ENCODE assay signal across 2 cellular contexts in the genomic region with DNA sequence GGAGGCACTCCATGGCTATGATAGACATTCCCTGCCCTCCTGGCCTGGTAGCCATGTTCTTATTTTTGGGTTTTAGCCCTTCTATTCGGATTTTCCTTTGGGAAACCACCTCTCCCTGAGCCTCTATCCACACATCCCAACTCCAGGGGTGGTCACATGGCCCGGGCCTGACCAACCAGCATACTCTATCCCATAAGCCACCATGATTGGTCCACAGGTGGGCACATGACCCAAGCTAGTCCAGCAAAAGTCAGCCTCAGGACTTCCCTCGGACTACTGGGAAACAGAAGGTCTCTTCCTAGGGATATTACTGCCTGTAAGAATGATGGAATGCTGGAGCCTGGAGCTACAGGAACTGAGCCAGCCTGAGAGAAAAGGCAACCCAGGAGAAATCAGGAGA.
A peak's percentile ranks its signal among the peaks of the same experiment; 100 is the strongest.
TF ChIP-seq lines count a peak whose summit lies in the region.

No MANE protein-coding gene starts in this region.

TF ChIP-seq in HCT116, 20 proteins besides CTCF, POLR2A, EP300 and RAD21:
- no peak for TF ChIP-seq FOSL1 (IDR thresholded peaks at IDR 0.05; ENCODE audit: low read depth)
- TF ChIP-seq, protein P1, sequence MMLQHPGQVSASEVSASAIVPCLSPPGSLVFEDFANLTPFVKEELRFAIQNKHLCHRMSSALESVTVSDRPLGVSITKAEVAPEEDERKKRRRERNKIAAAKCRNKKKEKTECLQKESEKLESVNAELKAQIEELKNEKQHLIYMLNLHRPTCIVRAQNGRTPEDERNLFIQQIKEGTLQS (IDR thresholded peaks at IDR 0.05) = no peak
- TF ChIP-seq ZFX (IDR thresholded peaks at IDR 0.05) = no peak
- TF ChIP-seq CEBPB (IDR thresholded peaks at IDR 0.05; ENCODE audit: low read depth) = no peak
- no peak for TF ChIP-seq EGR1 (IDR thresholded peaks at IDR 0.05; ENCODE audit: low read depth)
- TF ChIP-seq CBX3 (IDR thresholded peaks at IDR 0.05; ENCODE audit: low read depth) = no peak
- no peak for TF ChIP-seq EZH2 (IDR thresholded peaks at IDR 0.05)
- TF ChIP-seq, protein P2, sequence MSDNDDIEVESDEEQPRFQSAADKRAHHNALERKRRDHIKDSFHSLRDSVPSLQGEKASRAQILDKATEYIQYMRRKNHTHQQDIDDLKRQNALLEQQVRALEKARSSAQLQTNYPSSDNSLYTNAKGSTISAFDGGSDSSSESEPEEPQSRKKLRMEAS (IDR thresholded peaks at IDR 0.05) = no peak
- no peak for TF ChIP-seq SP1 (IDR thresholded peaks at IDR 0.05; ENCODE audit: low read depth)
- TF ChIP-seq, protein P3, sequence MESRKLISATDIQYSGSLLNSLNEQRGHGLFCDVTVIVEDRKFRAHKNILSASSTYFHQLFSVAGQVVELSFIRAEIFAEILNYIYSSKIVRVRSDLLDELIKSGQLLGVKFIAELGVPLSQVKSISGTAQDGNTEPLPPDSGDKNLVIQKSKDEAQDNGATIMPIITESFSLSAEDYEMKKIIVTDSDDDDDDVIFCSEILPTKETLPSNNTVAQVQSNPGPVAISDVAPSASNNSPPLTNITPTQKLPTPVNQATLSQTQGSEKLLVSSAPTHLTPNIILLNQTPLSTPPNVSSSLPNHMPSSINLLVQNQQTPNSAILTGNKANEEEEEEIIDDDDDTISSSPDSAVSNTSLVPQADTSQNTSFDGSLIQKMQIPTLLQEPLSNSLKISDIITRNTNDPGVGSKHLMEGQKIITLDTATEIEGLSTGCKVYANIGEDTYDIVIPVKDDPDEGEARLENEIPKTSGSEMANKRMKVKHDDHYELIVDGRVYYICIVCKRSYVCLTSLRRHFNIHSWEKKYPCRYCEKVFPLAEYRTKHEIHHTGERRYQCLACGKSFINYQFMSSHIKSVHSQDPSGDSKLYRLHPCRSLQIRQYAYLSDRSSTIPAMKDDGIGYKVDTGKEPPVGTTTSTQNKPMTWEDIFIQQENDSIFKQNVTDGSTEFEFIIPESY (IDR thresholded peaks at IDR 0.05; ENCODE audit: extremely low read depth, insufficient replicate concordance, low read length) = no peak
- TF ChIP-seq, protein P4, sequence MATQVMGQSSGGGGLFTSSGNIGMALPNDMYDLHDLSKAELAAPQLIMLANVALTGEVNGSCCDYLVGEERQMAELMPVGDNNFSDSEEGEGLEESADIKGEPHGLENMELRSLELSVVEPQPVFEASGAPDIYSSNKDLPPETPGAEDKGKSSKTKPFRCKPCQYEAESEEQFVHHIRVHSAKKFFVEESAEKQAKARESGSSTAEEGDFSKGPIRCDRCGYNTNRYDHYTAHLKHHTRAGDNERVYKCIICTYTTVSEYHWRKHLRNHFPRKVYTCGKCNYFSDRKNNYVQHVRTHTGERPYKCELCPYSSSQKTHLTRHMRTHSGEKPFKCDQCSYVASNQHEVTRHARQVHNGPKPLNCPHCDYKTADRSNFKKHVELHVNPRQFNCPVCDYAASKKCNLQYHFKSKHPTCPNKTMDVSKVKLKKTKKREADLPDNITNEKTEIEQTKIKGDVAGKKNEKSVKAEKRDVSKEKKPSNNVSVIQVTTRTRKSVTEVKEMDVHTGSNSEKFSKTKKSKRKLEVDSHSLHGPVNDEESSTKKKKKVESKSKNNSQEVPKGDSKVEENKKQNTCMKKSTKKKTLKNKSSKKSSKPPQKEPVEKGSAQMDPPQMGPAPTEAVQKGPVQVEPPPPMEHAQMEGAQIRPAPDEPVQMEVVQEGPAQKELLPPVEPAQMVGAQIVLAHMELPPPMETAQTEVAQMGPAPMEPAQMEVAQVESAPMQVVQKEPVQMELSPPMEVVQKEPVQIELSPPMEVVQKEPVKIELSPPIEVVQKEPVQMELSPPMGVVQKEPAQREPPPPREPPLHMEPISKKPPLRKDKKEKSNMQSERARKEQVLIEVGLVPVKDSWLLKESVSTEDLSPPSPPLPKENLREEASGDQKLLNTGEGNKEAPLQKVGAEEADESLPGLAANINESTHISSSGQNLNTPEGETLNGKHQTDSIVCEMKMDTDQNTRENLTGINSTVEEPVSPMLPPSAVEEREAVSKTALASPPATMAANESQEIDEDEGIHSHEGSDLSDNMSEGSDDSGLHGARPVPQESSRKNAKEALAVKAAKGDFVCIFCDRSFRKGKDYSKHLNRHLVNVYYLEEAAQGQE (IDR thresholded peaks at IDR 0.05; ENCODE audit: low read depth) = no peak
- no peak for TF ChIP-seq ELF1 (IDR thresholded peaks at IDR 0.05; ENCODE audit: borderline replicate concordance, low read depth)
- no peak for TF ChIP-seq SRF (IDR thresholded peaks at IDR 0.05; ENCODE audit: low read depth)
- TF ChIP-seq ZNF274 (IDR thresholded peaks at IDR 0.05; ENCODE audit: low read depth, low read length) = no peak
- no peak for TF ChIP-seq TCF7L2 (IDR thresholded peaks at IDR 0.05; ENCODE audit: borderline replicate concordance, extremely low read depth, insufficient read depth, insufficient read length)
- no peak for TF ChIP-seq POLR2AphosphoS5 (IDR thresholded peaks at IDR 0.05; ENCODE audit: low read depth, low read length)
- no peak for TF ChIP-seq EZH2phosphoT487 (IDR thresholded peaks at IDR 0.05; ENCODE audit: borderline replicate concordance)
- no peak for TF ChIP-seq JUND (IDR thresholded peaks at IDR 0.05)
- TF ChIP-seq SIN3A (IDR thresholded peaks at IDR 0.05; ENCODE audit: low read depth) = no peak
- TF ChIP-seq YY1 (IDR thresholded peaks at IDR 0.05; ENCODE audit: extremely low read depth, insufficient replicate concordance, low read depth, low read length) = no peak

TF ChIP-seq in GM12878, 131 proteins besides CTCF, POLR2A, EP300 and RAD21:
- TF ChIP-seq, protein P5, sequence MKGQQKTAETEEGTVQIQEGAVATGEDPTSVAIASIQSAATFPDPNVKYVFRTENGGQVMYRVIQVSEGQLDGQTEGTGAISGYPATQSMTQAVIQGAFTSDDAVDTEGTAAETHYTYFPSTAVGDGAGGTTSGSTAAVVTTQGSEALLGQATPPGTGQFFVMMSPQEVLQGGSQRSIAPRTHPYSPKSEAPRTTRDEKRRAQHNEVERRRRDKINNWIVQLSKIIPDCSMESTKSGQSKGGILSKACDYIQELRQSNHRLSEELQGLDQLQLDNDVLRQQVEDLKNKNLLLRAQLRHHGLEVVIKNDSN (IDR thresholded peaks at IDR 0.05; ENCODE audit: borderline replicate concordance, extremely low read length, insufficient read depth, low read depth, low read length) = peak; percentile 46
- no peak for TF ChIP-seq ZNF274 (IDR thresholded peaks at IDR 0.05; ENCODE audit: insufficient read depth, insufficient read length)
